Comparison of ENCODE assay signal across 9 cellular contexts in the genomic region with DNA sequence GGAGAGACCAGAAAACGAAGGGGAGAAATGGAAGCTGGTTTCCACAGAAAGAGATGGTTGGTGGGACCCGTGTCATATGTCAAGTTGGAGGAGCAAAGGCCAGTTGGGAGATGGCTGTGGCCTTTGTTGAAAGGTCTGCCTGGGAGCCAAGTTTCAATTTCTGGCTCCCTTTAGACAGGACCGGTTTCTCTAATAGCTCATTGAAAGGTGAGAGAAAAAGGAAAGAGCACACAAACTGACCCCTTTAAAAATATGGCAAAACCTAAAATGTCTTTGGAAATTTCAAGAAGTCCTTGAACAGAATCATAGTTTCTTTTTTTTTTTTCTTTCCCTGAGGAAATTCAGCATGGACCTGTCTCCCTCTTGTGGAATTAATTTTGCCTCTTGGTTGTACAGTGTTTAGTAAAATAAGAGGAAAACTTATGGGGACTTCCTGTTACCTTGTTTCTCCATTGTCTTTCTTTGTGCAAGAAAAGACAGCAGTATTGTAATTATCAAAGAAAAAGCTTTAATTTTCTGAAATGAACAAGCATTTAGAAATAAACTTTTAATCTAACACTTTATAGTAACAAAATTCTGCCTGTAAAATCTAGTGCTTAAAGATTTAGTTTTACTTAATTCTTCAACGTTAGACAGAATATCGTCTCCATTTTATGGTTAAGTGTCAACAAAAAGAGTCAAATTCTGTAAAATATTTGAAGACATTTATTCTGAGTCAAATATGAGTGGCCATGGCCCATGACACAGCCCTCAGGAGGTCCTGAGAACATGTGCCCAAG.
DNase-seq lines count a peak whose midpoint lies in the region; ATAC-seq and TF ChIP-seq lines count a peak whose summit lies in the region.
"Had no signal": no experiment of that assay in that cellular context is flagged by ENCODE, and none has a peak within 500 bp of the region (broad histone marks: within the 10 kb centered on the region; RNA-seq: fewer than 3 reads in every experiment).

No MANE protein-coding gene starts in this region.

- no peak overlapping the region for H3K4me3 ChIP-seq in upper lobe of left lung
- H3K4me3 ChIP-seq: SJCRH30 had no signal

- ATAC-seq in upper lobe of left lung (ENCODE audit: low FRiP score in 2 of 2) = peak in 1 of 2 donors; percentile 65
- no peak for ATAC-seq in GM19455 (IDR thresholded peaks at IDR 0.05; ENCODE audit: unreplicated experiment)
- ATAC-seq in GM18907 (IDR thresholded peaks at IDR 0.05; ENCODE audit: unreplicated experiment) = no peak

- H3K4me1 ChIP-seq in upper lobe of left lung = peaks cover 0 to 6% (median 2%) of the 10 kb centered on the region in 4 donors
- H3K4me1 ChIP-seq: SJCRH30 had no signal

- H3K27me3 ChIP-seq in upper lobe of left lung = no peaks in the 10 kb centered on the region

- peak overlapping the region in 3 of 4 donors; percentile 26 to 62 (median 62) for H3K27ac ChIP-seq in upper lobe of left lung
- H3K27ac ChIP-seq: SJCRH30 had no signal

- TF ChIP-seq EP300 in upper lobe of left lung (IDR thresholded peaks at IDR 0.05) = no peak

- DNase-seq in NCI-H82 (lab: John Stamatoyannopoulos, UW) = peak; percentile 16
- no peak for DNase-seq in NCI-H82 treated with DMSO at 0.1 percent for 48 hours (lab: John Stamatoyannopoulos, UW; ENCODE audit: unreplicated experiment)
- DNase-seq in astrocyte of the hippocampus (ENCODE audit: low read depth, low spot score) = peak; percentile 67
- peak; percentile 72 for DNase-seq in kidney glomerular epithelial cell (lab: John Stamatoyannopoulos, UW)
- no peak for DNase-seq in upper lobe of left lung
- no peak for DNase-seq in stimulated activated CD4-positive, alpha-beta T cell treated with anti-CD3 and anti-CD28 coated beads, Interleukin-12 subunit alpha, Interleukin-12 subunit beta, amount 100 ng/mL, for 4 hours

- TF ChIP-seq CTCF in upper lobe of left lung (IDR thresholded peaks at IDR 0.05) = peak; percentile 20 to 60 (median 45)

- TF ChIP-seq POLR2A in upper lobe of left lung (IDR thresholded peaks at IDR 0.05) = no peak

- H3K9me3 ChIP-seq in upper lobe of left lung = no peaks in the 10 kb centered on the region
- H3K9me3 ChIP-seq: SJCRH30 had no signal

- H3K36me3 ChIP-seq in upper lobe of left lung = no peaks in the 10 kb centered on the region
- H3K36me3 ChIP-seq: SJCRH30 had no signal

- 60 to 63% methylated on average over 5 of the region's 5 CpGs for WGBS in upper lobe of left lung, 2 donors

Comparison
In these comparisons a context has a peak if more than half of its experiments do, and no peak if none do; other contexts are left out.
1. DNase-seq: peak in NCI-H82 (single experiment), astrocyte of the hippocampus (single experiment) and kidney glomerular epithelial cell (single experiment); none in NCI-H82 treated with DMSO at 0.1 percent for 48 hours (single experiment), upper lobe of left lung (0 of 2) and stimulated activated CD4-positive, alpha-beta T cell treated with anti-CD3 and anti-CD28 coated beads, Interleukin-12 subunit alpha, Interleukin-12 subunit beta, amount 100 ng/mL, for 4 hours (single experiment).